Comparison of ENCODE assay signal across 21 cellular contexts in genomic region chr3:23444386-23444785, GRCh38.
DNase-seq lines count a peak whose midpoint lies in the region; ATAC-seq, FAIRE-seq and TF ChIP-seq lines count a peak whose summit lies in the region.
"Had no signal": no experiment of that assay in that cellular context is flagged by ENCODE, and none has a peak within 500 bp of the region (broad histone marks: within the 10 kb centered on the region; RNA-seq: fewer than 3 reads in every experiment).

No MANE protein-coding gene starts in this region.

- peak; percentile 12 for TF ChIP-seq CTCF in GM13976 (IDR thresholded peaks at IDR 0.05; ENCODE audit: borderline replicate concordance, control extremely low read depth, extremely low read depth, insufficient read depth, missing control alignments)
- peak; percentile 50 for TF ChIP-seq CTCF in Loucy (conservative IDR thresholded peaks at IDR 0.05; ENCODE audit: low read length)
- peak; percentile 16 for TF ChIP-seq CTCF in epithelial cell of esophagus (IDR thresholded peaks at IDR 0.05; ENCODE audit: insufficient read depth, low read depth, low read length, missing control alignments)
- no peak for TF ChIP-seq CTCF in colonic mucosa (IDR thresholded peaks at IDR 0.05)
- no peak for TF ChIP-seq CTCF in D721Med (IDR thresholded peaks at IDR 0.05; ENCODE audit: insufficient read depth, missing control alignments)

- H3K27me3 ChIP-seq in Loucy (ENCODE audit: insufficient read depth, low read length, poor library complexity, severe bottlenecking) (no peaks in the 10 kb centered on the region), colonic mucosa (no peaks in the 10 kb centered on the region)
- H3K27me3 ChIP-seq: Peyer's patch had no signal

- H3K4me3 ChIP-seq in Loucy (ENCODE audit: low read length, poor library complexity, severe bottlenecking) (no peak overlapping the region), epithelial cell of esophagus (ENCODE audit: low read length) (no peak overlapping the region), colonic mucosa (no peak overlapping the region)
- H3K4me3 ChIP-seq: A549, Peyer's patch had no signal

- no peaks in the 10 kb centered on the region for H3F3A ChIP-seq in Loucy (ENCODE audit: low read depth)

- intact Hi-C loops in colonic mucosa (cut with DNase I) = no loop called here

- H3K36me3 ChIP-seq in Loucy (ENCODE audit: insufficient read depth, low read length) (no peaks in the 10 kb centered on the region), colonic mucosa (no peaks in the 10 kb centered on the region)
- H3K36me3 ChIP-seq: Peyer's patch had no signal

- no peaks in the 10 kb centered on the region for H4K20me1 ChIP-seq in Loucy (ENCODE audit: insufficient read depth, low read length, poor library complexity, severe bottlenecking)

- DNase-seq in GM13976 (ENCODE audit: low spot score) = no peak
- no peak for DNase-seq in epithelial cell of esophagus (ENCODE audit: low read depth)
- no peak for DNase-seq in activated CD4-positive, CD25-positive, alpha-beta regulatory T cell (lab: John Stamatoyannopoulos, UW)
- no peak for DNase-seq in colonic mucosa
- no peak for DNase-seq in D721Med (ENCODE audit: insufficient read length, low spot score)
- DNase-seq: Caco-2; CD4-positive, alpha-beta T cell; GDM1; H7; KG1; MV-4-11; NCI-H1694 treated with DMSO at 0.1 percent for 48 hours; NCI-H226; NCI-H524; Peyer's patch; SW 1271; T-helper 2 cell had no signal

- no peak overlapping the region for H3K9ac ChIP-seq in Loucy (ENCODE audit: low read depth, low read length, poor library complexity, severe bottlenecking)
- no peak overlapping the region for H3K9ac ChIP-seq in colonic mucosa (ENCODE audit: low read depth in 2 of 2, low read length in 2 of 2)

- ATAC-seq in HG02642 (IDR thresholded peaks at IDR 0.05; ENCODE audit: poor library complexity, unreplicated experiment) (peak; percentile 29), GM18868 (IDR thresholded peaks at IDR 0.05; ENCODE audit: unreplicated experiment) (no peak)
- ATAC-seq: A549 had no signal

- FAIRE-seq in D721Med (lab: Jason Lieb, UNC) = no peak
- FAIRE-seq: A549 had no signal

- no peaks in the 10 kb centered on the region for H3K9me3 ChIP-seq in Loucy (ENCODE audit: insufficient read depth, low read depth, low read length)
- H3K9me3 ChIP-seq in colonic mucosa = no peaks in the 10 kb centered on the region
- H3K9me3 ChIP-seq: A549, Caco-2, Peyer's patch had no signal

- H3K4me1 ChIP-seq in Loucy (ENCODE audit: insufficient read depth, low read length, poor library complexity, severe bottlenecking) (peaks cover 69% of the 10 kb centered on the region), colonic mucosa (no peaks in the 10 kb centered on the region)
- H3K4me1 ChIP-seq: A549, Peyer's patch had no signal

- H3K27ac ChIP-seq in colonic mucosa = no peak overlapping the region
- H3K27ac ChIP-seq: A549, Peyer's patch had no signal

- no peaks in the 10 kb centered on the region for H3K9me2 ChIP-seq in Loucy (replicated peaks; ENCODE audit: low read depth, low read length)

- H3K4me2 ChIP-seq in Loucy (ENCODE audit: low read depth, low read length, poor library complexity, severe bottlenecking) = no peak overlapping the region
- H3K4me2 ChIP-seq: A549 had no signal

- H2AFZ ChIP-seq in Loucy (ENCODE audit: low read length) = no peak overlapping the region

- no peaks in the 10 kb centered on the region for H3K79me2 ChIP-seq in Loucy (ENCODE audit: insufficient read depth, low read length)

- in situ Hi-C loops in GM13976 (cut with MboI; ENCODE audit: low sequenced_read_pairs, unreplicated experiment) = no loop called here

Comparison
In these comparisons a context has a peak if more than half of its experiments do, and no peak if none do; other contexts are left out.
1. CTCF ChIP-seq: peak in GM13976 (single experiment), Loucy (single experiment) and epithelial cell of esophagus (single experiment); none in colonic mucosa (single experiment) and D721Med (single experiment).